In the genomic region with DNA sequence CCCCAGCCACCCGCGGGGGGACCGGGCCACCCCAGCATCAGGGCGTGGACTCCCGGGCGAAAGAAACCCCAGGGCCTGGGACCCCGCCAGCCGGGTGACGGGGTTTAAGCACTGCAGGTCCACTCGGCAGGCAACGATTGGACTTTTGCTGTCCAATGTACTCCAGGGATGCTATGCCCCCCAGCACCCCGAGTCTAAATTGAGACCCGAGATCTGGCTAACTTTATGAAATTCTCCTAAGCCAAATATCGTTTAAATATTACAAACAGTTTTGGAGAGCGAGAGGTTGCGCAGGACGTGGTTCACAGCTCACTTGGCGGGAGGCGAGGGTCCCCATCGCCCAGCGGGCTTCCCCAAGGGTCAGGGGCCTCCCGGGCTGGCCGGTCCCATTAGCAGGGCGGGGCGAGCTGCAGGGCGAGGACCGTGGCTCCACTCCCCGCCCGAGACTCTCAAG, we compare ENCODE assay signal across 8 cellular contexts. TPM values are rescaled to one million over a fixed set of nuclear protein-coding genes. Genes with fewer than 3 reads are reported as not detected.
DNase-seq lines count a peak whose midpoint lies in the region; ATAC-seq lines count a peak whose summit lies in the region.

No MANE protein-coding gene starts in this region.

- H3K27me3 ChIP-seq in muscle layer of colon (ENCODE audit: control insufficient read depth in 1 of 2, insufficient read depth in 2 of 2, low read length in 2 of 2) = no peaks in the 10 kb centered on the region

- ATAC-seq in GM19455 (IDR thresholded peaks at IDR 0.05; ENCODE audit: unreplicated experiment) (no peak), HG03378 (IDR thresholded peaks at IDR 0.05; ENCODE audit: unreplicated experiment) (no peak), GM18519 (IDR thresholded peaks at IDR 0.05; ENCODE audit: low FRiP score, unreplicated experiment) (no peak)

- no peaks in the 10 kb centered on the region for H3K9me3 ChIP-seq in muscle layer of colon (ENCODE audit: low read length)

- peak overlapping the region; percentile 96 to 99 for H3K4me3 ChIP-seq in muscle layer of colon (ENCODE audit: low read depth in 1 of 2, low read length in 2 of 2)

- H3K9ac ChIP-seq in muscle layer of colon (ENCODE audit: low read length) = peak overlapping the region; percentile 49

- H3K4me1 ChIP-seq in muscle layer of colon (ENCODE audit: insufficient read depth, low read length) = peaks cover 14% of the 10 kb centered on the region

- H3K36me3 ChIP-seq in muscle layer of colon (ENCODE audit: insufficient read depth, low read length) = peaks cover 35% of the 10 kb centered on the region

- peak overlapping the region; percentile 79 for H3K27ac ChIP-seq in muscle layer of colon (ENCODE audit: low read depth, low read length)

- DNase-seq in activated T-cell treated with anti-CD3 and anti-CD28 coated beads for 4 hours (peak; percentile 7), NOMO-1 treated with DMSO at 0.1 percent for 48 hours (lab: John Stamatoyannopoulos, UW; ENCODE audit: unreplicated experiment) (peak; percentile 60), dermis blood vessel endothelial cell (peak; percentile 52)
- no peak for DNase-seq in activated T-cell treated with anti-CD3 and anti-CD28 coated beads, Interleukin-2, amount 50 U/mL, for 48 hours

RNA-seq across cellular contexts. Expression of a gene that starts 0.4 kb away (rescaled TPM):
- total RNA-seq in dermis blood vessel endothelial cell = 13.4 and 19.5 TPM in 2 replicates

RNA-seq across cellular contexts. Expression of a gene that starts 20.5 kb away (rescaled TPM):
- 17.0 and 20.8 TPM in 2 replicates for total RNA-seq in dermis blood vessel endothelial cell

RNA-seq across cellular contexts. Expression of a gene that starts 21.1 kb away (rescaled TPM):
- not detected in 2 replicates for total RNA-seq in dermis blood vessel endothelial cell

RNA-seq across cellular contexts. Expression of a gene that starts 45.8 kb away (rescaled TPM):
- total RNA-seq in dermis blood vessel endothelial cell = not detected in 2 replicates

Comparison
In these comparisons a context has a peak if more than half of its experiments do, and no peak if none do; other contexts are left out.
1. DNase-seq: peak in activated T-cell treated with anti-CD3 and anti-CD28 coated beads for 4 hours (single experiment), NOMO-1 treated with DMSO at 0.1 percent for 48 hours (single experiment) and dermis blood vessel endothelial cell (single experiment); none in activated T-cell treated with anti-CD3 and anti-CD28 coated beads, Interleukin-2, amount 50 U/mL, for 48 hours (0 of 2).